In the genomic region with DNA sequence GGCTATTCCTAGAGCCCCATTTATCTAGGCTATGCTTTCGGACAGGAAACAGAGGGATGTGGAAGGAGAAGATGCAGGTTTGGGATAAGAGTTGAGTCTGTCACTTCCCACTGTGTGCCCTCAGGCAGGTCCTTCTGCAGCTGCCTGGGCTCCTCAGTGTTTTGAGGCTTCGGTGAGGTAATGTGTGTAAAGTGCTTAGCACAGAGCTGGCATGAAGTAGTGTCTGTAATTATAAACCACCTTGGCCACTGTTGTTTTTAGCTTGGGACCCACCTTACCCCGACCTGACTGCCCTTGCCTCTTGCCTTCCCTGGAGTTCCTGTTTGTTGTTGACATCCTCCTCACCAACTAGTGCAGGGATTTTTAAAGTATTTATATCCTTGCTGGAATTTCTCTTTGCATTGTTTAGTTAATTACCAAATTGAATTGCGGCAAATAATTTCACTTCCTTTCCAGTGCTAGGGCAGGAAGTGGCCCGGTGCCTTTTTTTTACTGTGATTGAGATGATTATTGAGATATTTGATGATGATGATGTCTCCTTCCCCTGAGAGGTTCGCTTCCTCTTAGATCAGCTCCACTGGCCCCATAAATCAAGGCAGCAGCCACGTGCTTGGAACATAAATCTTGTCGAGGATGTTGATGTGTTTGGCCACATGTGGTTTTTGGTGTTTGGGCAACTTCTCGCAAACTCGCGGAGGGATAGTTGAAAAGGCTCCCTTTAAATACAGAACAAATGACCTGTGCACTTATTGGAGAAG, we compare ENCODE assay signal across 2 cellular contexts.
TF ChIP-seq lines count a peak whose summit lies in the region.

No MANE protein-coding gene starts in this region.

TF ChIP-seq in SK-N-SH, 30 proteins besides CTCF, POLR2A, EP300 and RAD21 (continued from another document):
- no peak for TF ChIP-seq POLR2AphosphoS5 (IDR thresholded peaks at IDR 0.05; ENCODE audit: low read depth, low read length)
- TF ChIP-seq, protein P1, sequence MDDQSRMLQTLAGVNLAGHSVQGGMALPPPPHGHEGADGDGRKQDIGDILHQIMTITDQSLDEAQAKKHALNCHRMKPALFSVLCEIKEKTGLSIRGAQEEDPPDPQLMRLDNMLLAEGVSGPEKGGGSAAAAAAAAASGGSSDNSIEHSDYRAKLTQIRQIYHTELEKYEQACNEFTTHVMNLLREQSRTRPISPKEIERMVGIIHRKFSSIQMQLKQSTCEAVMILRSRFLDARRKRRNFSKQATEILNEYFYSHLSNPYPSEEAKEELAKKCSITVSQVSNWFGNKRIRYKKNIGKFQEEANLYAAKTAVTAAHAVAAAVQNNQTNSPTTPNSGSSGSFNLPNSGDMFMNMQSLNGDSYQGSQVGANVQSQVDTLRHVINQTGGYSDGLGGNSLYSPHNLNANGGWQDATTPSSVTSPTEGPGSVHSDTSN (IDR thresholded peaks at IDR 0.05): 0 out of 2 replicates have a peak, but pooled peaks have one; percentile 16

TF ChIP-seq in SK-N-SH treated with all-trans-retinoic acid at 6 μM for 48 hours, 23 proteins besides CTCF, POLR2A, EP300 and RAD21:
- TF ChIP-seq, protein P2, sequence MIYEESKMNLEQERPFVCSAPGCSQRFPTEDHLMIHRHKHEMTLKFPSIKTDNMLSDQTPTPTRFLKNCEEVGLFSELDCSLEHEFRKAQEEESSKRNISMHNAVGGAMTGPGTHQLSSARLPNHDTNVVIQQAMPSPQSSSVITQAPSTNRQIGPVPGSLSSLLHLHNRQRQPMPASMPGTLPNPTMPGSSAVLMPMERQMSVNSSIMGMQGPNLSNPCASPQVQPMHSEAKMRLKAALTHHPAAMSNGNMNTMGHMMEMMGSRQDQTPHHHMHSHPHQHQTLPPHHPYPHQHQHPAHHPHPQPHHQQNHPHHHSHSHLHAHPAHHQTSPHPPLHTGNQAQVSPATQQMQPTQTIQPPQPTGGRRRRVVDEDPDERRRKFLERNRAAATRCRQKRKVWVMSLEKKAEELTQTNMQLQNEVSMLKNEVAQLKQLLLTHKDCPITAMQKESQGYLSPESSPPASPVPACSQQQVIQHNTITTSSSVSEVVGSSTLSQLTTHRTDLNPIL (CRISPR knock-in tag; IDR thresholded peaks at IDR 0.05; ENCODE audit: low read depth): no peak
- TF ChIP-seq CSDC2 (CRISPR knock-in tag; IDR thresholded peaks at IDR 0.05): no peak
- no peak for TF ChIP-seq ZNF70 (CRISPR knock-in tag; IDR thresholded peaks at IDR 0.05)
- TF ChIP-seq ISL1 (CRISPR knock-in tag; IDR thresholded peaks at IDR 0.05): no peak; the same call in 1 of the 2 replicates
